ENCODE assay signal across 14 cellular contexts in genomic region chr18:63203497-63203896, GRCh38.
DNase-seq lines count a peak whose midpoint lies in the region; ATAC-seq and TF ChIP-seq lines count a peak whose summit lies in the region.
"Had no signal": no experiment of that assay in that cellular context is flagged by ENCODE, and none has a peak within 500 bp of the region (broad histone marks: within the 10 kb centered on the region; RNA-seq: fewer than 3 reads in every experiment).

No MANE protein-coding gene starts in this region.

- H3K27ac Mint-ChIP-seq in activated naive CD4-positive, alpha-beta T cell treated with anti-CD3 and anti-CD28 coated beads for 36 hours = peak overlapping the region; percentile 6
- H3K27ac Mint-ChIP-seq in activated CD4-positive, alpha-beta memory T cell treated with anti-CD3 and anti-CD28 coated beads for 36 hours = peak overlapping the region; percentile 95
- H3K27ac Mint-ChIP-seq in memory B cell = peak overlapping the region; percentile 12
- H3K27ac Mint-ChIP-seq: H9 had no signal

- H3K27ac ChIP-seq in DND-41 (ENCODE audit: low read length) = peak overlapping the region; percentile 86
- H3K27ac ChIP-seq: Peyer's patch had no signal

- no peak overlapping the region for H2AFZ ChIP-seq in DND-41 (ENCODE audit: low read depth, low read length)

- no peak overlapping the region for H3K4me3 Mint-ChIP-seq in activated naive CD4-positive, alpha-beta T cell treated with anti-CD3 and anti-CD28 coated beads for 36 hours
- H3K4me3 Mint-ChIP-seq in activated CD4-positive, alpha-beta memory T cell treated with anti-CD3 and anti-CD28 coated beads for 36 hours = no peak overlapping the region
- H3K4me3 Mint-ChIP-seq in memory B cell = no peak overlapping the region
- H3K4me3 Mint-ChIP-seq: H9 had no signal

- CTCF ChIA-PET in activated naive CD4-positive, alpha-beta T cell treated with anti-CD3 and anti-CD28 coated beads for 36 hours (lab: Charles Lee) = interaction anchor here (0.6 to 1.4 kb wide), 2 partner anchors 13 to 65 kb away, joined by 3 read pairs; no protein-coding TSS in a partner anchor
- CTCF ChIA-PET in activated CD4-positive, alpha-beta memory T cell treated with anti-CD3 and anti-CD28 coated beads for 36 hours (lab: Charles Lee) = interaction anchor here (0.8 to 3.2 kb wide), 6 partner anchors 8 to 115 kb away, joined by 3 to 17 read pairs (median 4); partner anchors contain the start of gene BCL2

- no peak overlapping the region for H3K4me2 ChIP-seq in DND-41 (ENCODE audit: insufficient read depth, low read length)

- H3K9me3 ChIP-seq in DND-41 (ENCODE audit: insufficient read depth, low read length, severe bottlenecking) = no peaks in the 10 kb centered on the region
- H3K9me3 ChIP-seq: Peyer's patch had no signal

- peaks cover 88% of the 10 kb centered on the region for H3K79me2 ChIP-seq in DND-41 (ENCODE audit: insufficient read depth, low read length)

- H3K4me3 ChIP-seq in DND-41 (ENCODE audit: low read depth in 1 of 2, low read length in 2 of 2) = no peak overlapping the region
- H3K4me3 ChIP-seq: Peyer's patch had no signal

- H3K4me1 Mint-ChIP-seq in activated naive CD4-positive, alpha-beta T cell treated with anti-CD3 and anti-CD28 coated beads for 36 hours (ENCODE audit: low read depth) = peaks cover 62% of the 10 kb centered on the region
- peaks cover 71% of the 10 kb centered on the region for H3K4me1 Mint-ChIP-seq in activated CD4-positive, alpha-beta memory T cell treated with anti-CD3 and anti-CD28 coated beads for 36 hours (ENCODE audit: low read depth)
- peaks cover 38% of the 10 kb centered on the region for H3K4me1 Mint-ChIP-seq in memory B cell

- H3K4me1 ChIP-seq in DND-41 (ENCODE audit: insufficient read depth, low read length) = peaks cover 92% of the 10 kb centered on the region

- no peaks in the 10 kb centered on the region for H3K27me3 Mint-ChIP-seq in activated naive CD4-positive, alpha-beta T cell treated with anti-CD3 and anti-CD28 coated beads for 36 hours (ENCODE audit: low read depth)
- no peaks in the 10 kb centered on the region for H3K27me3 Mint-ChIP-seq in activated CD4-positive, alpha-beta memory T cell treated with anti-CD3 and anti-CD28 coated beads for 36 hours
- no peaks in the 10 kb centered on the region for H3K27me3 Mint-ChIP-seq in memory B cell

- DNase-seq in activated naive CD4-positive, alpha-beta T cell treated with anti-CD3 and anti-CD28 coated beads for 36 hours = no peak
- no peak for DNase-seq in activated naive CD4-positive, alpha-beta T cell treated with Interleukin-2 at 50 U/mL for 16 hours
- no peak for DNase-seq in DND-41
- no peak for DNase-seq in activated CD4-positive, alpha-beta memory T cell treated with anti-CD3 and anti-CD28 coated beads for 36 hours
- no peak for DNase-seq in memory B cell (ENCODE audit: low spot score in 2 of 2)
- DNase-seq in DMS79 treated with DMSO at 0.1 percent for 48 hours (lab: John Stamatoyannopoulos, UW) = no peak
- DNase-seq in occipital lobe (lab: John Stamatoyannopoulos, UW) = no peak
- DNase-seq: H9, NCI-H187 treated with DMSO at 0.1 percent for 48 hours, NCI-H446, NCI-H748 treated with DMSO at 0.1 percent for 48 hours, Peyer's patch, Right ventricle myocardium superior had no signal

- H3K9me3 Mint-ChIP-seq in activated naive CD4-positive, alpha-beta T cell treated with anti-CD3 and anti-CD28 coated beads for 36 hours = no peaks in the 10 kb centered on the region
- H3K9me3 Mint-ChIP-seq in activated CD4-positive, alpha-beta memory T cell treated with anti-CD3 and anti-CD28 coated beads for 36 hours = no peaks in the 10 kb centered on the region
- no peaks in the 10 kb centered on the region for H3K9me3 Mint-ChIP-seq in memory B cell
- H3K9me3 Mint-ChIP-seq: H9 had no signal

- no peak for ATAC-seq in DND-41 (ENCODE audit: insufficient read depth, low read depth)
- no peak for ATAC-seq in memory B cell (ENCODE audit: low read depth)
- ATAC-seq in GM18868 (IDR thresholded peaks at IDR 0.05; ENCODE audit: unreplicated experiment) = no peak

- intact Hi-C loops in activated naive CD4-positive, alpha-beta T cell treated with anti-CD3 and anti-CD28 coated beads for 36 hours (cut with micrococcal nuclease) = no loop called here
- intact Hi-C loops in activated CD4-positive, alpha-beta memory T cell treated with anti-CD3 and anti-CD28 coated beads for 36 hours (cut with micrococcal nuclease) = no loop called here

- no peak overlapping the region for H3K9ac ChIP-seq in DND-41 (ENCODE audit: low read depth, low read length)

- no peaks in the 10 kb centered on the region for H3K27me3 ChIP-seq in DND-41 (ENCODE audit: insufficient read depth, low read length, poor library complexity)
- H3K27me3 ChIP-seq: Peyer's patch had no signal

- POLR2A ChIA-PET in activated CD4-positive, alpha-beta memory T cell treated with anti-CD3 and anti-CD28 coated beads for 36 hours (lab: Charles Lee) = interaction anchor here (0.9 to 2.2 kb wide), 4 partner anchors 10 to 114 kb away, joined by 3 to 7 read pairs (median 5); no protein-coding TSS in a partner anchor

- peaks cover 11% of the 10 kb centered on the region for H4K20me1 ChIP-seq in DND-41 (ENCODE audit: insufficient read depth, low read length)

- peaks cover 4% of the 10 kb centered on the region; the same call in 1 of the 2 replicates for H3K36me3 ChIP-seq in DND-41 (ENCODE audit: insufficient read depth, low read length)
- H3K36me3 ChIP-seq: Peyer's patch had no signal

- H3K36me3 Mint-ChIP-seq in activated naive CD4-positive, alpha-beta T cell treated with anti-CD3 and anti-CD28 coated beads for 36 hours (ENCODE audit: low read depth) = no peaks in the 10 kb centered on the region
- peaks cover 11% of the 10 kb centered on the region for H3K36me3 Mint-ChIP-seq in activated CD4-positive, alpha-beta memory T cell treated with anti-CD3 and anti-CD28 coated beads for 36 hours
- no peaks in the 10 kb centered on the region for H3K36me3 Mint-ChIP-seq in memory B cell

- TF ChIP-seq CTCF in DND-41 (IDR thresholded peaks at IDR 0.05; ENCODE audit: borderline replicate concordance, extremely low read depth, low read length, poor library complexity, severe bottlenecking) = no peak

Comparison
In these comparisons a context has a peak if more than half of its experiments do, and no peak if none do; other contexts are left out.
1. H3K27ac Mint-ChIP-seq: peak in every context shown above with its lines; median percentile 95 in activated CD4-positive, alpha-beta memory T cell treated with anti-CD3 and anti-CD28 coated beads for 36 hours; 12 in memory B cell; 6 in activated naive CD4-positive, alpha-beta T cell treated with anti-CD3 and anti-CD28 coated beads for 36 hours.